Comparison of ENCODE assay signal across 1 cellular context in the genomic region with DNA sequence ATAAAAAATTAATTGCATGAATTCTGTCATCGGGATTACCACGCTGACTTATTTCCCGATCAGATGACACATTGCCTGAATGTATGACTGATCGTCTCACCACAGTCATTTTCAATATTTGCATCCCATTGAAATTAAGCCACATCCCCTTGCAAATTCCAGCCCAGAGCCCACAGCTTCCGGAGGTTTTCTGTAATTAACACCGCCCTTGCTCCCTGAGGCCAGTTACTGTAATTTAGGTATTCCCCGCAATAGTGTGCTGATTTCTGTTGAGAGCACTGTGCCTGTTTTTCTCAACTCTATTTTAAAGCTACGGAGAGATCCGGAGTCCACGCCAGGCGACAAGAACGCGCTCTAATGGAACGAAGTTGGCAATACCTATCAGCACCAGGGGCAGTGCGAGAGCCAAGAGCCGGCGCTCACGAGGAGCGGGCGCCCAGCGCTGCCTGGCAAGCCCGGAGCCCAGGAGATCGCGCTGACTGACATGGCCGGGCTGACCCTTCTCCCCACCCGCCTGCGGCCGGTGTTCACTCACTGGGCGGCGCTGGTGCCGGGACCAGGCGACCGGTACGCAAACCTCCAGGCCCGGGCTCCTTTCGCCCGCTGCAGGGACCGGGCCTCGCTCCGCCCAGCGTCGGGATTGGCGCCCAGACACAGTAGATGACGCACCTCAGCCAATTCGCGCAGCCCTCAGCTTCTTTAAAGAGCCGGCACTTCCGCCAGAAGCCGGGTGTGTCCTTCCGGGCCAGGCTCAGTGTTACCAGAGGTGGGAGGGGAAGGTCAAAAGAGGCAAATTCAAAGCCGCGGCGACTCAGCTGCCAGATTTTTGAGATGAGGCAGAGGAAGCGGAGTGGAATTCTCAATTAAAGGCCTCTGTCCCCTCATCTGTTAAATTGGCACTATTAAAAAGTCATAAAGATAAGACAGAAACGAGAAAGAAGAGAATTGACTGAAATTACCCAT.
TF ChIP-seq lines count a peak whose summit lies in the region.

A gene with protein sequence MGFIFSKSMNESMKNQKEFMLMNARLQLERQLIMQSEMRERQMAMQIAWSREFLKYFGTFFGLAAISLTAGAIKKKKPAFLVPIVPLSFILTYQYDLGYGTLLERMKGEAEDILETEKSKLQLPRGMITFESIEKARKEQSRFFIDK (minus strand): TSS at position 672 of the 963 bp plus-strand sequence. CDS start 5,948 bp downstream, outside the sequence.

TF ChIP-seq in GM23338, 12 proteins besides CTCF, POLR2A, EP300 and RAD21 (continued from another document):
- TF ChIP-seq, protein P1, sequence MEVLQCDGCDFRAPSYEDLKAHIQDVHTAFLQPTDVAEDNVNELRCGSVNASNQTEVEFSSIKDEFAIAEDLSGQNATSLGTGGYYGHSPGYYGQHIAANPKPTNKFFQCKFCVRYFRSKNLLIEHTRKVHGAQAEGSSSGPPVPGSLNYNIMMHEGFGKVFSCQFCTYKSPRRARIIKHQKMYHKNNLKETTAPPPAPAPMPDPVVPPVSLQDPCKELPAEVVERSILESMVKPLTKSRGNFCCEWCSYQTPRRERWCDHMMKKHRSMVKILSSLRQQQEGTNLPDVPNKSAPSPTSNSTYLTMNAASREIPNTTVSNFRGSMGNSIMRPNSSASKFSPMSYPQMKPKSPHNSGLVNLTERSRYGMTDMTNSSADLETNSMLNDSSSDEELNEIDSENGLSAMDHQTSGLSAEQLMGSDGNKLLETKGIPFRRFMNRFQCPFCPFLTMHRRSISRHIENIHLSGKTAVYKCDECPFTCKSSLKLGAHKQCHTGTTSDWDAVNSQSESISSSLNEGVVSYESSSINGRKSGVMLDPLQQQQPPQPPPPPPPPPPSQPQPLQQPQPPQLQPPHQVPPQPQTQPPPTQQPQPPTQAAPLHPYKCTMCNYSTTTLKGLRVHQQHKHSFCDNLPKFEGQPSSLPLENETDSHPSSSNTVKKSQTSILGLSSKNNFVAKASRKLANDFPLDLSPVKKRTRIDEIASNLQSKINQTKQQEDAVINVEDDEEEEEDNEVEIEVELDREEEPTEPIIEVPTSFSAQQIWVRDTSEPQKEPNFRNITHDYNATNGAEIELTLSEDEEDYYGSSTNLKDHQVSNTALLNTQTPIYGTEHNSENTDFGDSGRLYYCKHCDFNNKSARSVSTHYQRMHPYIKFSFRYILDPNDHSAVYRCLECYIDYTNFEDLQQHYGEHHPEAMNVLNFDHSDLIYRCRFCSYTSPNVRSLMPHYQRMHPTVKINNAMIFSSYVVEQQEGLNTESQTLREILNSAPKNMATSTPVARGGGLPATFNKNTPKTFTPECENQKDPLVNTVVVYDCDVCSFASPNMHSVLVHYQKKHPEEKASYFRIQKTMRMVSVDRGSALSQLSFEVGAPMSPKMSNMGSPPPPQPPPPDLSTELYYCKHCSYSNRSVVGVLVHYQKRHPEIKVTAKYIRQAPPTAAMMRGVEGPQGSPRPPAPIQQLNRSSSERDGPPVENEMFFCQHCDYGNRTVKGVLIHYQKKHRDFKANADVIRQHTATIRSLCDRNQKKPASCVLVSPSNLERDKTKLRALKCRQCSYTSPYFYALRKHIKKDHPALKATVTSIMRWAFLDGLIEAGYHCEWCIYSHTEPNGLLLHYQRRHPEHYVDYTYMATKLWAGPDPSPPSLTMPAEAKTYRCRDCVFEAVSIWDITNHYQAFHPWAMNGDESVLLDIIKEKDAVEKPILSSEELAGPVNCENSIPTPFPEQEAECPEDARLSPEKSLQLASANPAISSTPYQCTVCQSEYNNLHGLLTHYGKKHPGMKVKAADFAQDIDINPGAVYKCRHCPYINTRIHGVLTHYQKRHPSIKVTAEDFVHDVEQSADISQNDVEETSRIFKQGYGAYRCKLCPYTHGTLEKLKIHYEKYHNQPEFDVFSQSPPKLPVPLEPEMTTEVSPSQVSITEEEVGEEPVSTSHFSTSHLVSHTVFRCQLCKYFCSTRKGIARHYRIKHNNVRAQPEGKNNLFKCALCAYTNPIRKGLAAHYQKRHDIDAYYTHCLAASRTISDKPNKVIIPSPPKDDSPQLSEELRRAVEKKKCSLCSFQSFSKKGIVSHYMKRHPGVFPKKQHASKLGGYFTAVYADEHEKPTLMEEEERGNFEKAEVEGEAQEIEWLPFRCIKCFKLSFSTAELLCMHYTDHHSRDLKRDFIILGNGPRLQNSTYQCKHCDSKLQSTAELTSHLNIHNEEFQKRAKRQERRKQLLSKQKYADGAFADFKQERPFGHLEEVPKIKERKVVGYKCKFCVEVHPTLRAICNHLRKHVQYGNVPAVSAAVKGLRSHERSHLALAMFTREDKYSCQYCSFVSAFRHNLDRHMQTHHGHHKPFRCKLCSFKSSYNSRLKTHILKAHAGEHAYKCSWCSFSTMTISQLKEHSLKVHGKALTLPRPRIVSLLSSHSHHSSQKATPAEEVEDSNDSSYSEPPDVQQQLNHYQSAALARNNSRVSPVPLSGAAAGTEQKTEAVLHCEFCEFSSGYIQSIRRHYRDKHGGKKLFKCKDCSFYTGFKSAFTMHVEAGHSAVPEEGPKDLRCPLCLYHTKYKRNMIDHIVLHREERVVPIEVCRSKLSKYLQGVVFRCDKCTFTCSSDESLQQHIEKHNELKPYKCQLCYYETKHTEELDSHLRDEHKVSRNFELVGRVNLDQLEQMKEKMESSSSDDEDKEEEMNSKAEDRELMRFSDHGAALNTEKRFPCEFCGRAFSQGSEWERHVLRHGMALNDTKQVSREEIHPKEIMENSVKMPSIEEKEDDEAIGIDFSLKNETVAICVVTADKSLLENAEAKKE (CRISPR knock-in tag; IDR thresholded peaks at IDR 0.05): no peak
- peak; percentile 94 for TF ChIP-seq POLR2AphosphoS5 (IDR thresholded peaks at IDR 0.05; ENCODE audit: low read depth)
